In the genomic region with DNA sequence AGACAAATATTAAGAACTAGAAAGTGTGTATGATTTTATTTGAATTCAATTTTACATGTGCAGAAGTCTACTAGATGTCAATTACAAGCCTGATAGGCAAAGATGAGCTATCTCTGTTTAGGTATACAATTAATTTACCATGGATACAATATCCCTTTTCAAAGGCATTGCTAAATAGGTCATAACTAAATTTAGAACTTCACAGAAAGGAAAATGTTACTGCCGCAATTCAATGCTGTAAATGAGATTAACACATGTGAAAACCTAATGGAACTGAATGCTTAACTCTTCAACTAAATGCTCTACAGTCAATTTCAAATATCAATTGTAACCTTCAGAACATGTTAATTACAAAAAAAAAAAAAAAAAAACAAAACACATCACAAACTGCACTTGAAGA, we compare ENCODE assay signal across 1 cellular context.
TF ChIP-seq lines count a peak whose summit lies in the region.

No MANE protein-coding gene starts in this region.

TF ChIP-seq in H1, 55 proteins besides CTCF, POLR2A, EP300 and RAD21:
- no peak for TF ChIP-seq BRCA1 (IDR thresholded peaks at IDR 0.05; ENCODE audit: low read depth, low read length)
- TF ChIP-seq SIRT6 (IDR thresholded peaks at IDR 0.05; ENCODE audit: low read length), result no peak
- TF ChIP-seq, protein P1, sequence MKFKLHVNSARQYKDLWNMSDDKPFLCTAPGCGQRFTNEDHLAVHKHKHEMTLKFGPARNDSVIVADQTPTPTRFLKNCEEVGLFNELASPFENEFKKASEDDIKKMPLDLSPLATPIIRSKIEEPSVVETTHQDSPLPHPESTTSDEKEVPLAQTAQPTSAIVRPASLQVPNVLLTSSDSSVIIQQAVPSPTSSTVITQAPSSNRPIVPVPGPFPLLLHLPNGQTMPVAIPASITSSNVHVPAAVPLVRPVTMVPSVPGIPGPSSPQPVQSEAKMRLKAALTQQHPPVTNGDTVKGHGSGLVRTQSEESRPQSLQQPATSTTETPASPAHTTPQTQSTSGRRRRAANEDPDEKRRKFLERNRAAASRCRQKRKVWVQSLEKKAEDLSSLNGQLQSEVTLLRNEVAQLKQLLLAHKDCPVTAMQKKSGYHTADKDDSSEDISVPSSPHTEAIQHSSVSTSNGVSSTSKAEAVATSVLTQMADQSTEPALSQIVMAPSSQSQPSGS (IDR thresholded peaks at IDR 0.05; ENCODE audit: low read length), result no peak
- no peak for TF ChIP-seq JUND (IDR thresholded peaks at IDR 0.05; ENCODE audit: low read length)
- TF ChIP-seq SP1 (IDR thresholded peaks at IDR 0.05; ENCODE audit: low read depth, low read length), result no peak
- no peak for TF ChIP-seq EZH2 (IDR thresholded peaks at IDR 0.05; ENCODE audit: low read depth, low read length, severe bottlenecking)
